ENCODE assay signal across 1 cellular context in genomic region chr10:124534821-124535601, GRCh38.
TF ChIP-seq lines count a peak whose summit lies in the region.

No MANE protein-coding gene starts in this region.

TF ChIP-seq in WTC11, 78 proteins besides CTCF, POLR2A, EP300 and RAD21 (continued from another document):
- TF ChIP-seq PRDM15 (CRISPR knock-in tag; IDR thresholded peaks at IDR 0.05) (no peak), E2F5 (CRISPR knock-in tag; IDR thresholded peaks at IDR 0.05) (no peak), NFATC4 (CRISPR knock-in tag; IDR thresholded peaks at IDR 0.05) (no peak), CREM (CRISPR knock-in tag; IDR thresholded peaks at IDR 0.05) (no peak), ZNF317 (CRISPR knock-in tag; IDR thresholded peaks at IDR 0.05; ENCODE audit: borderline replicate concordance, low read depth) (no peak)
